8 cellular contexts compared by ENCODE assay signal in genomic region chr9:4792572-4793411, GRCh38. TPM values are rescaled to one million over a fixed set of nuclear protein-coding genes. Genes with fewer than 3 reads are reported as not detected.
DNase-seq lines count a peak whose midpoint lies in the region; ATAC-seq lines count a peak whose summit lies in the region.

Gene RCL1, plus strand, starts transcription at chr9:4792944. Its CDS starts 148 bp downstream, at chr9:4793092.

- peak; percentile 99 for DNase-seq in NCI-H69 (lab: John Stamatoyannopoulos, UW)
- DNase-seq in activated CD4-positive, alpha-beta T cell treated with anti-CD3 and anti-CD28 coated beads, Interleukin-2, amount 50 U/mL, for 1 hour, result peak; percentile 95
- DNase-seq in dedifferentiated amniotic fluid mesenchymal stem cell (ENCODE audit: extremely low spot score), result peak; percentile 93
- peak; percentile 99 for DNase-seq in left lobe of liver (ENCODE audit: low spot score)
- DNase-seq in stimulated activated CD4-positive, alpha-beta T cell treated with anti-CD3 and anti-CD28 coated beads, Interleukin-2, amount 100 ng/mL, for 4 hours (ENCODE audit: low read depth), result peak; percentile 94

- ATAC-seq in GM19328 (IDR thresholded peaks at IDR 0.05; ENCODE audit: unreplicated experiment) (peak; percentile 97), HG03520 (IDR thresholded peaks at IDR 0.05; ENCODE audit: unreplicated experiment) (peak; percentile 95), left lobe of liver (peak; percentile 95)

- no peaks in the 10 kb centered on the region for H3K36me3 ChIP-seq in BLaER1

- peaks cover 46% of the 10 kb centered on the region for H4K20me1 ChIP-seq in BLaER1

- H3K4me1 ChIP-seq in BLaER1, result peaks cover 28% of the 10 kb centered on the region

- H3K4me2 ChIP-seq in BLaER1, result peak within 1 kb of the TSS; percentile 86

- no peaks in the 10 kb centered on the region for H3K27me3 ChIP-seq in BLaER1

- peak within 1 kb of the TSS; percentile 93 for H3K4me3 ChIP-seq in BLaER1

- H3K9me3 ChIP-seq in BLaER1, result peaks cover 9% of the 10 kb centered on the region

- peak within 1 kb of the TSS; percentile 91 for H3K27ac ChIP-seq in BLaER1

- H3K9ac ChIP-seq in BLaER1, result peak within 1 kb of the TSS; percentile 93

RNA-seq across cellular contexts. Expression of gene RCL1, which starts in this region (rescaled TPM):
- total RNA-seq in left lobe of liver, result 48.8 TPM

Comparison
In these comparisons a context has a peak if more than half of its experiments do, and no peak if none do; other contexts are left out.
1. Peak in every context shown above with its lines: DNase-seq, ATAC-seq, H3K4me3 ChIP-seq and H3K27ac ChIP-seq.